ENCODE assay signal across 8 cellular contexts in genomic region chr19:53195265-53195879, GRCh38. TPM values are rescaled to one million over a fixed set of nuclear protein-coding genes. Genes with fewer than 3 reads are reported as not detected.
DNase-seq lines count a peak whose midpoint lies in the region; ATAC-seq, FAIRE-seq and TF ChIP-seq lines count a peak whose summit lies in the region.

No MANE protein-coding gene starts in this region.

- TF ChIP-seq CTCF in HEK293 (tag by site-specific recombination; IDR thresholded peaks at IDR 0.05) (no peak), choroid plexus epithelial cell (conservative IDR thresholded peaks at IDR 0.05; ENCODE audit: low read depth, low read length) (peak; percentile 98), HepG2 (CRISPR knock-in tag; IDR thresholded peaks at IDR 0.05) (peak; percentile 88)

- no peak overlapping the region for H3K4me2 ChIP-seq in HepG2 (ENCODE audit: low read depth, low read length)

- DNase-seq in Ammon's horn (ENCODE audit: low spot score), result peak; percentile 94
- peak; percentile 80 to 89 for DNase-seq in NCI-H526 (lab: John Stamatoyannopoulos, UW)
- DNase-seq in activated CD4-positive, alpha-beta T cell treated with anti-CD3 and anti-CD28 coated beads, Interleukin-2, amount 10 ng/mL, durations not matched to agents 24 days and 14 days, result peak; percentile 91
- DNase-seq in choroid plexus epithelial cell (ENCODE audit: low read depth), result peak; percentile 95
- peak; percentile 67 for DNase-seq in HepG2 (ENCODE audit: low spot score)
- peak; percentile 31 to 43 (median 36) for DNase-seq in stimulated activated CD4-positive, alpha-beta T cell treated with anti-CD3 and anti-CD28 coated beads, TNF-alpha, amount 100 ng/mL, for 1 hour (ENCODE audit: low read depth in 3 of 3, low spot score in 1 of 3)

- H3K27me3 ChIP-seq in HepG2 (ENCODE audit: control insufficient read depth in 1 of 2, insufficient read depth in 2 of 2, low read length in 2 of 2), result no peaks in the 10 kb centered on the region; a peak in 1 of 5 replicates

- WGBS in HepG2 (ENCODE audit: low lambda C conversion rate), result 0% methylated on average over 3 of the region's 3 CpGs

- in situ Hi-C loops in HepG2 (cut with HindIII; ENCODE audit: extremely low pct_ligation_motif_present, low pct_unique_long_range_greater_than_20kb), result loop anchor here (25.0 kb wide), 1 partner anchor 542 kb away; no protein-coding TSS in a partner anchor

- TF ChIP-seq RAD21 in HepG2 (CRISPR knock-in tag; IDR thresholded peaks at IDR 0.05), result peak; percentile 55; the same call in 1 of the 2 replicates

- H3K4me3 Mint-ChIP-seq in activated CD4-positive, alpha-beta T cell treated with anti-CD3 and anti-CD28 coated beads, Interleukin-2, amount 10 ng/mL, durations not matched to agents 24 days and 14 days, result peak overlapping the region; percentile 13

- H3K9ac ChIP-seq in HepG2 (ENCODE audit: insufficient read depth, low read depth, low read length), result no peak overlapping the region

- H3K27me3 Mint-ChIP-seq in activated CD4-positive, alpha-beta T cell treated with anti-CD3 and anti-CD28 coated beads, Interleukin-2, amount 10 ng/mL, durations not matched to agents 24 days and 14 days, result no peaks in the 10 kb centered on the region

- H3K36me3 Mint-ChIP-seq in activated CD4-positive, alpha-beta T cell treated with anti-CD3 and anti-CD28 coated beads, Interleukin-2, amount 10 ng/mL, durations not matched to agents 24 days and 14 days (ENCODE audit: low read depth), result peaks cover 41% of the 10 kb centered on the region

- H4K20me1 ChIP-seq in HepG2 (ENCODE audit: insufficient read depth, low read length), result no peaks in the 10 kb centered on the region

- no peaks in the 10 kb centered on the region for H3K79me2 ChIP-seq in HepG2 (ENCODE audit: insufficient read depth, low read length)

- H3K4me3 ChIP-seq in HEK293 (ENCODE audit: low read depth, low read length), result no peak overlapping the region
- H3K4me3 ChIP-seq in choroid plexus epithelial cell (ENCODE audit: low read depth, low read length), result no peak overlapping the region
- no peak overlapping the region for H3K4me3 ChIP-seq in HepG2 (replicated peaks in 1 of 3; ENCODE audit: insufficient read depth in 1 of 3, low read depth in 2 of 3, low read length in 3 of 3)

- BruUV-seq in HepG2 (replicated peaks; lab: Mats Ljungman, UMichigan), result no TSS peak

- TF ChIP-seq EP300 in HepG2 (IDR thresholded peaks at IDR 0.05; ENCODE audit: low read depth in 2 of 2, low read length in 2 of 2), result no peak
- TF ChIP-seq EP300 in HepG2 (CRISPR knock-in tag; IDR thresholded peaks at IDR 0.05; ENCODE audit: borderline replicate concordance), result no peak

- no peak for TF ChIP-seq POLR2A in HepG2 (IDR thresholded peaks at IDR 0.05; ENCODE audit: insufficient read depth in 1 of 2, low read depth in 2 of 2, low read length in 2 of 2)

- peaks cover 19% of the 10 kb centered on the region for H3K9me3 Mint-ChIP-seq in activated CD4-positive, alpha-beta T cell treated with anti-CD3 and anti-CD28 coated beads, Interleukin-2, amount 10 ng/mL, durations not matched to agents 24 days and 14 days

- intact Hi-C loops in activated CD4-positive, alpha-beta T cell treated with anti-CD3 and anti-CD28 coated beads, Interleukin-2, amount 10 ng/mL, durations not matched to agents 24 days and 14 days (cut with micrococcal nuclease), result loop anchor here (1.0 to 10.0 kb wide), 9 partner anchors 93 to 672 kb away; partner anchors contain the start of genes MYADM, ZNF160, ZNF761 and ZNF765
- intact Hi-C loops in HepG2 (cut with micrococcal nuclease; ENCODE audit: unreplicated experiment), result no loop called here

- no peaks in the 10 kb centered on the region for H3K4me1 ChIP-seq in HEK293 (ENCODE audit: control insufficient read depth, insufficient read depth, low read length)
- H3K4me1 ChIP-seq in HepG2 (ENCODE audit: insufficient read depth, low read length), result no peaks in the 10 kb centered on the region

- ATAC-seq in HepG2, result peak; percentile 65
- ATAC-seq in HG03565 (IDR thresholded peaks at IDR 0.05; ENCODE audit: unreplicated experiment), result no peak

- peak; percentile 73 for FAIRE-seq in HepG2 (lab: Jason Lieb, UNC)

- peaks cover 30% of the 10 kb centered on the region for H3K4me1 Mint-ChIP-seq in activated CD4-positive, alpha-beta T cell treated with anti-CD3 and anti-CD28 coated beads, Interleukin-2, amount 10 ng/mL, durations not matched to agents 24 days and 14 days

- CTCF ChIA-PET in HEK293 (lab: Yijun Ruan, JAX) (interaction anchor here (0.6 to 1.1 kb wide), 8 partner anchors 45 to 598 kb away, joined by 3 to 4 read pairs (median 3); partner anchors contain the start of gene ZNF816), HepG2 (lab: Yijun Ruan, JAX; ENCODE audit: low intra/inter-chr PET ratio, low total read pairs) (interaction anchor here (0.9 kb wide), 1 partner anchor 200 kb away, joined by 3 read pairs; the partner anchor contains the start of gene ZNF765)

- no peak overlapping the region for H3K27ac ChIP-seq in HEK293 (ENCODE audit: extremely low read depth, low read depth, low read length)
- no peak overlapping the region for H3K27ac ChIP-seq in HepG2 (ENCODE audit: extremely low read length, insufficient read depth, low read length)

- no peaks in the 10 kb centered on the region; the same call in 1 of the 2 replicates for H3K9me3 ChIP-seq in HEK293 (ENCODE audit: control insufficient read depth, insufficient read depth, low read depth, low read length)
- H3K9me3 ChIP-seq in HepG2 (ENCODE audit: low read length), result peaks cover 47% of the 10 kb centered on the region

- no peaks in the 10 kb centered on the region for H3K36me3 ChIP-seq in HEK293 (ENCODE audit: control insufficient read depth in 2 of 2, insufficient read depth in 1 of 2, low read length in 2 of 2)
- no peaks in the 10 kb centered on the region for H3K36me3 ChIP-seq in HepG2 (replicated peaks in 1 of 2; ENCODE audit: control insufficient read depth in 1 of 2, insufficient read depth in 2 of 2, low read length in 2 of 2)

- H3K27ac Mint-ChIP-seq in activated CD4-positive, alpha-beta T cell treated with anti-CD3 and anti-CD28 coated beads, Interleukin-2, amount 10 ng/mL, durations not matched to agents 24 days and 14 days, result peak overlapping the region; percentile 9

- POLR2A ChIA-PET in HEK293 (lab: Yijun Ruan, JAX) (no interaction called here), HepG2 (lab: Yijun Ruan, JAX) (no interaction called here)

- no peak overlapping the region for H2AFZ ChIP-seq in HepG2 (ENCODE audit: low read length)

RNA-seq across cellular contexts. Expression of gene ZNF665, which starts 2.2 kb away (rescaled TPM):
- total RNA-seq in activated CD4-positive, alpha-beta T cell treated with anti-CD3 and anti-CD28 coated beads, Interleukin-2, amount 10 ng/mL, durations not matched to agents 24 days and 14 days, result 2.3 and 2.6 TPM in 2 replicates
- total RNA-seq in HepG2 (2016; rRNA removed; fragmentation: Illumina TruSeq; extraction: Trizol), result 0.32 and 0.49 TPM in 2 replicates
- 0.53 TPM in 1 of 2 replicates, not detected in the other for total RNA-seq in HepG2 (2016; cell fraction: cytosol; rRNA removed; fragmentation: Illumina TruSeq; extraction: Trizol; ENCODE audit: low read depth)
- 0.07 and 0.22 TPM in 2 replicates for total RNA-seq in HepG2 (2016; cell fraction: insoluble cytoplasmic fraction; rRNA removed; fragmentation: Illumina TruSeq; extraction: Trizol)
- 0.43 TPM in 1 of 2 replicates, not detected in the other for total RNA-seq in HepG2 (2016; cell fraction: membrane; rRNA removed; fragmentation: Illumina TruSeq; extraction: Trizol)
- 0.38 TPM in 1 of 2 replicates, not detected in the other for total RNA-seq in HepG2 (2016; cell fraction: nucleus; rRNA removed; fragmentation: Illumina TruSeq; extraction: Trizol)
- 0.30 and 0.45 TPM in 2 replicates for polyA plus RNA-seq in HepG2 (2011; rRNA removed)
- 0.15 and 0.29 TPM in 2 replicates for polyA plus RNA-seq in HepG2 (2011; cell fraction: cytosol; rRNA removed)
- not detected in 2 replicates for polyA plus RNA-seq in HepG2 (2011; cell fraction: nucleus; rRNA removed)
- polyA plus RNA-seq in HepG2 (2012), result 0.54 TPM in 1 of 2 replicates, not detected in the other
- 0.32 TPM in 1 of 2 replicates, not detected in the other for polyA plus RNA-seq in HepG2 (2016; cell fraction: cytosol; fragmentation: Illumina TruSeq; extraction: Trizol; ENCODE audit: low read depth)
- polyA plus RNA-seq in HepG2 (2016; cell fraction: insoluble cytoplasmic fraction; fragmentation: Illumina TruSeq; extraction: Trizol; ENCODE audit: low read depth), result not detected in 2 replicates
- polyA plus RNA-seq in HepG2 (2016; cell fraction: membrane; fragmentation: Illumina TruSeq; extraction: Trizol; ENCODE audit: low read depth), result not detected in 2 replicates
- polyA plus RNA-seq in HepG2 (2016; cell fraction: nucleus; fragmentation: Illumina TruSeq; extraction: Trizol; ENCODE audit: insufficient read depth, low read depth), result not detected in 2 replicates
- polyA minus RNA-seq in HepG2 (2011; rRNA and poly(A)+ RNA removed; ENCODE audit: low replicate concordance), result 0.21 TPM in 1 of 2 replicates, not detected in the other
- polyA minus RNA-seq in HepG2 (2011; cell fraction: cytosol; rRNA and poly(A)+ RNA removed), result not detected in 2 replicates
- polyA minus RNA-seq in HepG2 (2011; cell fraction: nucleus; rRNA and poly(A)+ RNA removed), result 0.13 TPM in 1 of 2 replicates, not detected in the other

RNA-seq across cellular contexts. Expression of gene ZNF347, which starts 36.5 kb away (rescaled TPM):
- total RNA-seq in activated CD4-positive, alpha-beta T cell treated with anti-CD3 and anti-CD28 coated beads, Interleukin-2, amount 10 ng/mL, durations not matched to agents 24 days and 14 days, result 4.6 and 5.3 TPM in 2 replicates
- 5.3 and 6.2 TPM in 2 replicates for total RNA-seq in HepG2 (2016; rRNA removed; fragmentation: Illumina TruSeq; extraction: Trizol)
- total RNA-seq in HepG2 (2016; cell fraction: cytosol; rRNA removed; fragmentation: Illumina TruSeq; extraction: Trizol; ENCODE audit: low read depth), result 0.91 and 1.1 TPM in 2 replicates
- 4.0 and 5.0 TPM in 2 replicates for total RNA-seq in HepG2 (2016; cell fraction: insoluble cytoplasmic fraction; rRNA removed; fragmentation: Illumina TruSeq; extraction: Trizol)
- total RNA-seq in HepG2 (2016; cell fraction: membrane; rRNA removed; fragmentation: Illumina TruSeq; extraction: Trizol), result 1.2 and 1.6 TPM in 2 replicates
- 4.6 and 4.9 TPM in 2 replicates for total RNA-seq in HepG2 (2016; cell fraction: nucleus; rRNA removed; fragmentation: Illumina TruSeq; extraction: Trizol)
- 1.1 TPM in 2 replicates for polyA plus RNA-seq in HepG2 (2011; rRNA removed)
- polyA plus RNA-seq in HepG2 (2011; cell fraction: cytosol; rRNA removed), result 0.36 and 0.78 TPM in 2 replicates
- polyA plus RNA-seq in HepG2 (2011; cell fraction: nucleus; rRNA removed), result 0.63 and 1.4 TPM in 2 replicates
- 1.3 and 1.9 TPM in 2 replicates for polyA plus RNA-seq in HepG2 (2012)
- 0.23 and 0.25 TPM in 2 replicates for polyA plus RNA-seq in HepG2 (2016; cell fraction: cytosol; fragmentation: Illumina TruSeq; extraction: Trizol; ENCODE audit: low read depth)
- polyA plus RNA-seq in HepG2 (2016; cell fraction: insoluble cytoplasmic fraction; fragmentation: Illumina TruSeq; extraction: Trizol; ENCODE audit: low read depth), result 2.3 and 2.6 TPM in 2 replicates
- 0.31 and 0.59 TPM in 2 replicates for polyA plus RNA-seq in HepG2 (2016; cell fraction: membrane; fragmentation: Illumina TruSeq; extraction: Trizol; ENCODE audit: low read depth)
- 4.6 and 5.5 TPM in 2 replicates for polyA plus RNA-seq in HepG2 (2016; cell fraction: nucleus; fragmentation: Illumina TruSeq; extraction: Trizol; ENCODE audit: insufficient read depth, low read depth)
- 1.1 TPM in 1 of 2 replicates, not detected in the other for polyA minus RNA-seq in HepG2 (2011; rRNA and poly(A)+ RNA removed; ENCODE audit: low replicate concordance)
- polyA minus RNA-seq in HepG2 (2011; cell fraction: cytosol; rRNA and poly(A)+ RNA removed), result 0.70 and 1.1 TPM in 2 replicates
- polyA minus RNA-seq in HepG2 (2011; cell fraction: nucleus; rRNA and poly(A)+ RNA removed), result 4.5 and 9.7 TPM in 2 replicates

RNA-seq across cellular contexts. Expression of gene ZNF677, which starts 59.3 kb away (rescaled TPM):
- total RNA-seq in activated CD4-positive, alpha-beta T cell treated with anti-CD3 and anti-CD28 coated beads, Interleukin-2, amount 10 ng/mL, durations not matched to agents 24 days and 14 days, result 0.91 and 1.8 TPM in 2 replicates
- total RNA-seq in HepG2 (2016; rRNA removed; fragmentation: Illumina TruSeq; extraction: Trizol), result not detected in 2 replicates
- total RNA-seq in HepG2 (2016; cell fraction: cytosol; rRNA removed; fragmentation: Illumina TruSeq; extraction: Trizol; ENCODE audit: low read depth), result not detected in 2 replicates
- total RNA-seq in HepG2 (2016; cell fraction: insoluble cytoplasmic fraction; rRNA removed; fragmentation: Illumina TruSeq; extraction: Trizol), result not detected in 2 replicates
- not detected in 2 replicates for total RNA-seq in HepG2 (2016; cell fraction: membrane; rRNA removed; fragmentation: Illumina TruSeq; extraction: Trizol)
- total RNA-seq in HepG2 (2016; cell fraction: nucleus; rRNA removed; fragmentation: Illumina TruSeq; extraction: Trizol), result not detected in 2 replicates
- not detected in 2 replicates for polyA plus RNA-seq in HepG2 (2011; rRNA removed)
- not detected in 2 replicates for polyA plus RNA-seq in HepG2 (2011; cell fraction: cytosol; rRNA removed)
- not detected in 2 replicates for polyA plus RNA-seq in HepG2 (2011; cell fraction: nucleus; rRNA removed)
- polyA plus RNA-seq in HepG2 (2012), result not detected in 2 replicates
- not detected in 2 replicates for polyA plus RNA-seq in HepG2 (2016; cell fraction: cytosol; fragmentation: Illumina TruSeq; extraction: Trizol; ENCODE audit: low read depth)
- polyA plus RNA-seq in HepG2 (2016; cell fraction: insoluble cytoplasmic fraction; fragmentation: Illumina TruSeq; extraction: Trizol; ENCODE audit: low read depth), result not detected in 2 replicates
- polyA plus RNA-seq in HepG2 (2016; cell fraction: membrane; fragmentation: Illumina TruSeq; extraction: Trizol; ENCODE audit: low read depth), result not detected in 2 replicates
- not detected in 2 replicates for polyA plus RNA-seq in HepG2 (2016; cell fraction: nucleus; fragmentation: Illumina TruSeq; extraction: Trizol; ENCODE audit: insufficient read depth, low read depth)
- not detected in 2 replicates for polyA minus RNA-seq in HepG2 (2011; rRNA and poly(A)+ RNA removed; ENCODE audit: low replicate concordance)
- not detected in 2 replicates for polyA minus RNA-seq in HepG2 (2011; cell fraction: cytosol; rRNA and poly(A)+ RNA removed)
- not detected in 2 replicates for polyA minus RNA-seq in HepG2 (2011; cell fraction: nucleus; rRNA and poly(A)+ RNA removed)

Comparison
In these comparisons a context has a peak if more than half of its experiments do, and no peak if none do; other contexts are left out.
1. DNase-seq: peak in every context shown above with its lines; median percentile 95 in choroid plexus epithelial cell; 94 in Ammon's horn; 91 in activated CD4-positive, alpha-beta T cell treated with anti-CD3 and anti-CD28 coated beads, Interleukin-2, amount 10 ng/mL, durations not matched to agents 24 days and 14 days; 84 in NCI-H526; 67 in HepG2; 36 in stimulated activated CD4-positive, alpha-beta T cell treated with anti-CD3 and anti-CD28 coated beads, TNF-alpha, amount 100 ng/mL, for 1 hour.